ENCODE assay signal across 28 cellular contexts in genomic region chr20:36786663-36787062, GRCh38.
"Had no signal": no experiment of that assay in that cellular context is flagged by ENCODE, and none has a peak within 500 bp of the region (broad histone marks: within the 10 kb centered on the region; RNA-seq: fewer than 3 reads in every experiment).

No MANE protein-coding gene starts in this region.

- H3K4me1 ChIP-seq: suprapubic skin had no signal

- H3K4me2 ChIP-seq: hepatocyte had no signal

- H3K4me3 Mint-ChIP-seq: activated T-cell treated with anti-CD3 and anti-CD28 coated beads, Interleukin-2, amount 50 U/mL, for 72 hours; mesothelial cell of epicardium; nephron progenitor cell; stimulated activated effector memory CD8-positive, alpha-beta T cell treated with anti-CD3 and anti-CD28 coated beads, Interleukin-12 subunit alpha, Interleukin-12 subunit beta, amount 100 ng/mL, for 72 hours had no signal

- H3K27ac ChIP-seq: hepatocyte, neutrophil, ovary, skin epidermis, stomach, suprapubic skin, tibial artery, VCaP had no signal

- H3K79me2 ChIP-seq: hepatocyte had no signal

- DNase-seq: activated CD4-positive, alpha-beta T cell treated with anti-CD3 and anti-CD28 coated beads for 4 hours; activated CD4-positive, alpha-beta T cell treated with anti-CD3 and anti-CD28 coated beads, Interleukin-2, amount 50 U/mL, for 4 hours; activated naive CD4-positive, alpha-beta T cell; activated T-cell treated with anti-CD3 and anti-CD28 coated beads for 4 hours; activated T-cell treated with anti-CD3 and anti-CD28 coated beads, Interleukin-2, amount 50 U/mL, for 72 hours; effector CD8-positive, alpha-beta T cell; left cardiac atrium; naive B cell; nephron progenitor cell; ovary; stimulated activated CD4-positive, alpha-beta T cell treated with anti-CD3 and anti-CD28 coated beads, Interleukin-4, amount 100 ng/mL, for 24 hours; stomach; T-helper 9 cell; tibial artery had no signal

- H3K9me3 ChIP-seq: neutrophil, ovary, stomach, suprapubic skin, tibial artery had no signal

- H3K36me3 ChIP-seq: neutrophil, ovary had no signal

- H3K27me3 Mint-ChIP-seq: naive B cell, progenitor cell of endocrine pancreas had no signal

- H3K9me3 Mint-ChIP-seq: activated naive CD4-positive, alpha-beta T cell treated with anti-CD3 and anti-CD28 coated beads, Interleukin-2, amount 50 U/mL, for 72 hours; activated T-cell treated with anti-CD3 and anti-CD28 coated beads, Interleukin-2, amount 50 U/mL, for 72 hours; mesothelial cell of epicardium; naive B cell; nephron progenitor cell; stimulated activated effector memory CD8-positive, alpha-beta T cell treated with anti-CD3 and anti-CD28 coated beads, Interleukin-12 subunit alpha, Interleukin-12 subunit beta, amount 100 ng/mL, for 72 hours had no signal

- H3K4me1 Mint-ChIP-seq: mesothelial cell of epicardium; nephron progenitor cell; stimulated activated effector memory CD8-positive, alpha-beta T cell treated with anti-CD3 and anti-CD28 coated beads, Interleukin-12 subunit alpha, Interleukin-12 subunit beta, amount 100 ng/mL, for 72 hours had no signal

- FAIRE-seq: colon, frontal cortex, keratinocyte, TTC549 had no signal

- H3K27ac Mint-ChIP-seq: activated naive CD4-positive, alpha-beta T cell treated with anti-CD3 and anti-CD28 coated beads, Interleukin-2, amount 50 U/mL, for 72 hours; activated T-cell treated with anti-CD3 and anti-CD28 coated beads, Interleukin-2, amount 50 U/mL, for 72 hours; mesothelial cell of epicardium; nephron progenitor cell; stimulated activated effector memory CD8-positive, alpha-beta T cell treated with anti-CD3 and anti-CD28 coated beads, Interleukin-12 subunit alpha, Interleukin-12 subunit beta, amount 100 ng/mL, for 72 hours had no signal

- H2AFZ ChIP-seq: hepatocyte had no signal

- H3K36me3 Mint-ChIP-seq: activated naive CD4-positive, alpha-beta T cell treated with anti-CD3 and anti-CD28 coated beads, Interleukin-2, amount 50 U/mL, for 72 hours; stimulated activated effector memory CD8-positive, alpha-beta T cell treated with anti-CD3 and anti-CD28 coated beads, Interleukin-12 subunit alpha, Interleukin-12 subunit beta, amount 100 ng/mL, for 72 hours had no signal

- ATAC-seq: activated naive CD4-positive, alpha-beta T cell treated with anti-CD3 and anti-CD28 coated beads, Interleukin-2, amount 50 U/mL, for 72 hours; activated T-cell treated with anti-CD3 and anti-CD28 coated beads, Interleukin-2, amount 50 U/mL, for 72 hours; left cardiac atrium; sciatic nerve; stimulated activated effector memory CD8-positive, alpha-beta T cell treated with anti-CD3 and anti-CD28 coated beads, Interleukin-12 subunit alpha, Interleukin-12 subunit beta, amount 100 ng/mL, for 72 hours had no signal

- H3K4me3 ChIP-seq: hepatocyte, ovary, skin epidermis, stomach, suprapubic skin, tibial artery had no signal

- H3K27me3 ChIP-seq: hepatocyte, neutrophil, ovary, stomach, suprapubic skin, tibial artery had no signal
